1 cellular context compared by ENCODE assay signal in the genomic region with DNA sequence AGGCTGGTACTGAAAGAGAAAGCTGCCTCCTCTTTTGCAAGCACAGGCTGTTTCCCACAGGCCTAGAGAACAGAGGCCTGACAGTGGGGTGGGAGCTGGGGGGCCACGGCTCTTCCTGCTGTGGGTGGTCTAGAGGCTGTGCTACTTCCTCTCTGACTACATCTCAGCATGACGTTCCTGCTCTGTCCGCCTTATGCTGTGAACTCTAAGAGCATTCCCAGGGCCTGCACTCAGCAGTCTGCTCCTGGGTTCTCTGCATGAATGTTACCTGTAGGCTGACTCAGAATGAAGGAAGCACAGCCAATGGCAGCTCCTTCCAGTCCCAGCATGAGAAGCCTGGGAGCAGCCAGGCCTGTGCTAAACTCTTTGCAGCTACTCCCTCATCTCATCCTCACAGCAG.
TF ChIP-seq lines count a peak whose summit lies in the region.

No MANE protein-coding gene starts in this region.

TF ChIP-seq in GM12878, 131 proteins besides CTCF, POLR2A, EP300 and RAD21:
- TF ChIP-seq SPI1 (IDR thresholded peaks at IDR 0.05; ENCODE audit: borderline replicate concordance, insufficient read depth, low read depth, low read length) (0 out of 2 replicates have a peak, but pooled peaks have one; percentile 4), GABPA (IDR thresholded peaks at IDR 0.05; ENCODE audit: low read depth) (no peak), SRF (IDR thresholded peaks at IDR 0.05; ENCODE audit: low read depth in 2 of 2, low read length in 2 of 2) (no peak), CHD1 (IDR thresholded peaks at IDR 0.05; ENCODE audit: low read depth, low read length) (no peak), FOS (IDR thresholded peaks at IDR 0.05; ENCODE audit: borderline replicate concordance, extremely low read depth, insufficient read length) (no peak)
